In genomic region chr1:172895050-172895460, GRCh38 we compare ENCODE assay signal across 8 cellular contexts.
DNase-seq lines count a peak whose midpoint lies in the region; ATAC-seq and TF ChIP-seq lines count a peak whose summit lies in the region.

No MANE protein-coding gene starts in this region.

- no peaks in the 10 kb centered on the region for H4K20me1 ChIP-seq in BLaER1 treated with 17β-estradiol and CSF1 and Interleukin-3, amounts not matched to agents 10 nM and 100 nM
- H4K20me1 ChIP-seq in hepatocyte (ENCODE audit: insufficient read depth, poor library complexity, severe bottlenecking): no peaks in the 10 kb centered on the region

- peak; percentile 77 for ATAC-seq in GM18909 (IDR thresholded peaks at IDR 0.05; ENCODE audit: poor library complexity, unreplicated experiment)
- ATAC-seq in HG03342 (IDR thresholded peaks at IDR 0.05; ENCODE audit: unreplicated experiment): peak; percentile 77
- ATAC-seq in upper lobe of right lung: no peak
- ATAC-seq in GM18858 (IDR thresholded peaks at IDR 0.05; ENCODE audit: unreplicated experiment): no peak

- no peaks in the 10 kb centered on the region for H3K79me2 ChIP-seq in hepatocyte

- no peaks in the 10 kb centered on the region for H3K36me3 ChIP-seq in BLaER1 treated with 17β-estradiol and CSF1 and Interleukin-3, amounts not matched to agents 10 nM and 100 nM
- H3K36me3 ChIP-seq in upper lobe of right lung (no peaks in the 10 kb centered on the region), hepatocyte (replicated peaks; ENCODE audit: insufficient read depth, low read depth) (no peaks in the 10 kb centered on the region)

- H2AFZ ChIP-seq in hepatocyte: no peak overlapping the region

- H3K4me3 ChIP-seq in BLaER1 treated with 17β-estradiol and CSF1 and Interleukin-3, amounts not matched to agents 10 nM and 100 nM: peak overlapping the region in 3 of 10 experiments; percentile 12 to 20 (median 17); a peak in 4 of 20 replicates
- H3K4me3 ChIP-seq in upper lobe of right lung (peak overlapping the region; percentile 2), hepatocyte (no peak overlapping the region)

- peak; percentile 28 for DNase-seq in central memory CD4-positive, alpha-beta T cell
- no peak for DNase-seq in upper lobe of right lung
- DNase-seq in hippocampal formation (lab: John Stamatoyannopoulos, UW): no peak
- no peak for DNase-seq in hepatocyte (ENCODE audit: low spot score)

- H3K27ac ChIP-seq in BLaER1 treated with 17β-estradiol and CSF1 and Interleukin-3, amounts not matched to agents 10 nM and 100 nM: peak overlapping the region in 3 of 11 experiments; percentile 10 to 37 (median 23); a peak in 4 of 22 replicates
- H3K27ac ChIP-seq in upper lobe of right lung (no peak overlapping the region), hepatocyte (no peak overlapping the region)

- H3K9me2 ChIP-seq in hepatocyte (replicated peaks; ENCODE audit: insufficient read depth): no peaks in the 10 kb centered on the region

- peak overlapping the region; percentile 45 to 77 (median 59) for H3K4me2 ChIP-seq in BLaER1 treated with 17β-estradiol and CSF1 and Interleukin-3, amounts not matched to agents 10 nM and 100 nM
- no peak overlapping the region for H3K4me2 ChIP-seq in hepatocyte

- no peak for TF ChIP-seq CTCF in upper lobe of right lung (IDR thresholded peaks at IDR 0.05)
- TF ChIP-seq CTCF in hepatocyte (IDR thresholded peaks at IDR 0.05; ENCODE audit: poor library complexity): no peak

- peaks cover 13 to 20% (median 16%) of the 10 kb centered on the region in 10 experiments for H3K4me1 ChIP-seq in BLaER1 treated with 17β-estradiol and CSF1 and Interleukin-3, amounts not matched to agents 10 nM and 100 nM
- H3K4me1 ChIP-seq in upper lobe of right lung: no peaks in the 10 kb centered on the region
- H3K4me1 ChIP-seq in hepatocyte (ENCODE audit: insufficient read depth): peaks cover 5% of the 10 kb centered on the region

- WGBS in hepatocyte (ENCODE audit: low lambda C conversion rate, missing lambda C conversion rate): 60% methylated on average over 5 of the region's 5 CpGs

- peak overlapping the region in 5 of 11 experiments; percentile 23 to 44 (median 42); a peak in 4 of 22 replicates for H3K9ac ChIP-seq in BLaER1 treated with 17β-estradiol and CSF1 and Interleukin-3, amounts not matched to agents 10 nM and 100 nM

- no peaks in the 10 kb centered on the region for H3K9me3 ChIP-seq in BLaER1 treated with 17β-estradiol and CSF1 and Interleukin-3, amounts not matched to agents 10 nM and 100 nM (replicated peaks in 1 of 11)
- H3K9me3 ChIP-seq in upper lobe of right lung: no peaks in the 10 kb centered on the region
- H3K9me3 ChIP-seq in hepatocyte (ENCODE audit: low read depth): no peaks in the 10 kb centered on the region

- no peaks in the 10 kb centered on the region for H3K27me3 ChIP-seq in BLaER1 treated with 17β-estradiol and CSF1 and Interleukin-3, amounts not matched to agents 10 nM and 100 nM
- no peaks in the 10 kb centered on the region for H3K27me3 ChIP-seq in upper lobe of right lung
- no peaks in the 10 kb centered on the region for H3K27me3 ChIP-seq in hepatocyte

- intact Hi-C loops in upper lobe of right lung (cut with DNase I): no loop called here

Comparison
In these comparisons a context has a peak if more than half of its experiments do, and no peak if none do; other contexts are left out.
1. ATAC-seq: peak in GM18909 (single experiment) and HG03342 (single experiment); none in upper lobe of right lung (single experiment) and GM18858 (single experiment).